Comparison of ENCODE assay signal across 9 cellular contexts in the genomic region with DNA sequence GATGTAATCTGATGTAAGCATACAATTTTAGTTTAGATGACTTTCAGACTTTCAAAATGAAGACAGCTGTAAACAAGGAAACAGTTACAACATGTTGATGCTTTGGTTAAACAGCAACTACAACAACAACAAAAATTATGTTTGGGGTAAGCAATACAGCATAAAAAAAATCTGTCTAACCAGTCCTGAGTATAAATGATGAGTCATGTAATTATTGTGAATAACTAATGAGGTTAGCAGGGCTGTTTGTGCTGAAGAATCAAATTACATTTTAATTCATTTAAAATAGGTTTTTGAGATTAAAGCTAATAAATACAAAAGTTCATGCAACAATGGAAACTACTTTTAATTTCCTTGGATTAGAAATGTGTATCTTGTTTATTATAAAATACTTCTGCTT.
"Had no signal": no experiment of that assay in that cellular context is flagged by ENCODE, and none has a peak within 500 bp of the region (broad histone marks: within the 10 kb centered on the region; RNA-seq: fewer than 3 reads in every experiment).

No MANE protein-coding gene starts in this region.

- H3K27me3 Mint-ChIP-seq: IgD-negative memory B cell had no signal

- H3K36me3 Mint-ChIP-seq: IgD-negative memory B cell had no signal

- H3K4me1 Mint-ChIP-seq: IgD-negative memory B cell had no signal

- H3K27ac Mint-ChIP-seq: H9, IgD-negative memory B cell had no signal

- H3K27ac ChIP-seq: GM23248, HL-60 had no signal

- H3K9ac ChIP-seq: GM23248 had no signal

- H2AFZ ChIP-seq: GM23248 had no signal

- H3K4me3 ChIP-seq: GM23248 had no signal

- DNase-seq: GM23248, H9, HCEC 1CT, Kasumi-1, KG1 had no signal

- H3K9me3 Mint-ChIP-seq: H9 had no signal

- FAIRE-seq: H1, H54 had no signal

- H3K4me3 Mint-ChIP-seq: H9, IgD-negative memory B cell had no signal
